In the genomic region with DNA sequence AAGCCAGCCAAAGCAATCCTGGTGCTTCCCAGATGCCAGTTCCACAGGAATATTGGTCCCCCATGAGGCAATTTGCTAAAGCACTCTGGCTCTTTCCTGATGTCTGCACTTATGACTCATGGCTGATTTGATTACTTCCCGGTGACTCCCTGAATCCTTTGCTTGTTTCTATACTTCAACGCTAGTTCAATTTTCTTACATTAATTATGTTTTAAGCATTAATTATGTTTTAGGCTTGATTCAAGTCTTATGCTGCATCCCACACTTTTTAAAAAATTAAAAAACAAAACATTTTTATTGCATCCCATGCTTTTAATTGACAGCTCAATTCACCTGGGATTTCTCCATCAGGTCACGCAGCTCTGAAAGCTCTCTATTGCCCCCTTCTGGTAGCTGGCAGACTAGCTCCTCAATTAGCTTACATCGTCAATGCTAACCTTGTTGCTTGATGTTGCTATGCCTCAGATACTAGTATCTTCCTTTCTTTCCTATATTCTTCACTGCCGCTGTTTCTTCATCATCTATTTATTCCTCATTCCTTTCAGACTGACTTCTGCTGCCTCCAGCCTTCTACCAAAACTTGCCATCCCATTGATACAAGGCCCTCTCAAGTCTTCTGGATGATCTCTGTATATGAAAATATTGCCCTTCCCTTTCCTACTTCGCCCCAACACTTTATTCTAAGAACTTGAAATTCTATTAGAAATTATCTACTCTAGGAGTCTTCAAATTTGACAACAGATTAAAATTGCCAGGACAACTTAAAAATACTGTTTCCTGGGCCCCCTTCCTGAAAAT, we compare ENCODE assay signal across 8 cellular contexts. TPM values are rescaled to one million over a fixed set of nuclear protein-coding genes. Genes with fewer than 3 reads are reported as not detected.
A peak's percentile ranks its signal among the peaks of the same experiment; 100 is the strongest.
DNase-seq lines count a peak whose midpoint lies in the region; ATAC-seq and TF ChIP-seq lines count a peak whose summit lies in the region.

No MANE protein-coding gene starts in this region.

- no peaks in the 10 kb centered on the region for H3K4me1 ChIP-seq in stomach

- DNase-seq in Ammon's horn (ENCODE audit: low spot score) (peak; percentile 81), NCI-H82 (lab: John Stamatoyannopoulos, UW) (peak; percentile 84), stomach (peak; percentile 74)
- peak; percentile 58 for DNase-seq in activated CD8-positive, alpha-beta memory T cell treated with anti-CD3 and anti-CD28 coated beads, Interleukin-2, amount 50 U/mL, for 48 hours
- DNase-seq in natural killer cell treated with Interleukin-12 subunit alpha and Interleukin-12 subunit beta and Interleukin-15 and Interleukin-18, amount 100 ng/mL, for 72 hours (ENCODE audit: low spot score): peak; percentile 65

- no peak overlapping the region for H3K27ac ChIP-seq in stomach

- no peaks in the 10 kb centered on the region for H3K9me3 ChIP-seq in stomach

- TF ChIP-seq POLR2A in stomach (IDR thresholded peaks at IDR 0.05): no peak

- no peaks in the 10 kb centered on the region for H3K36me3 ChIP-seq in stomach

- H3K27ac Mint-ChIP-seq in natural killer cell treated with Interleukin-12 subunit alpha and Interleukin-12 subunit beta and Interleukin-15 and Interleukin-18, amount 100 ng/mL, for 72 hours: no peak overlapping the region

- intact Hi-C loops in stomach (cut with DNase I; ENCODE audit: low total_unique reads): loop anchor here (2.0 kb wide), 1 partner anchor 33 kb away; the partner anchor contains the start of gene TSHR

- H3K27me3 ChIP-seq in stomach: peaks cover 0 to 42% (median 0%) of the 10 kb centered on the region in 3 donors

- H3K4me1 Mint-ChIP-seq in natural killer cell treated with Interleukin-12 subunit alpha and Interleukin-12 subunit beta and Interleukin-15 and Interleukin-18, amount 100 ng/mL, for 72 hours (ENCODE audit: low read depth in 2 of 2): no peaks in the 10 kb centered on the region

- peak in 5 of 7 experiments; percentile 80 to 89 (median 86) for TF ChIP-seq CTCF in stomach (IDR thresholded peaks at IDR 0.05)

- H3K4me3 ChIP-seq in stomach: no peak overlapping the region

- no peak for TF ChIP-seq EP300 in stomach (IDR thresholded peaks at IDR 0.05)

- 25 to 33% (median 28%) methylated on average over 6 of the region's 6 CpGs for WGBS in stomach, 5 donors

- H3K9me3 Mint-ChIP-seq in natural killer cell treated with Interleukin-12 subunit alpha and Interleukin-12 subunit beta and Interleukin-15 and Interleukin-18, amount 100 ng/mL, for 72 hours: no peaks in the 10 kb centered on the region

- no peak overlapping the region for H3K4me3 Mint-ChIP-seq in natural killer cell treated with Interleukin-12 subunit alpha and Interleukin-12 subunit beta and Interleukin-15 and Interleukin-18, amount 100 ng/mL, for 72 hours

- ATAC-seq in GM18907 (IDR thresholded peaks at IDR 0.05; ENCODE audit: unreplicated experiment) (peak; percentile 81), HG03571 (IDR thresholded peaks at IDR 0.05; ENCODE audit: unreplicated experiment) (peak; percentile 81), esophagus mucosa (peak; percentile 83)
- peak in 1 of 2 donors; percentile 48 for ATAC-seq in natural killer cell treated with Interleukin-12 subunit alpha and Interleukin-12 subunit beta and Interleukin-15 and Interleukin-18, amount 100 ng/mL, for 72 hours

- H3K27me3 Mint-ChIP-seq in natural killer cell treated with Interleukin-12 subunit alpha and Interleukin-12 subunit beta and Interleukin-15 and Interleukin-18, amount 100 ng/mL, for 72 hours: peaks cover 0 to 5% of the 10 kb centered on the region in 2 donors

- H3K36me3 Mint-ChIP-seq in natural killer cell treated with Interleukin-12 subunit alpha and Interleukin-12 subunit beta and Interleukin-15 and Interleukin-18, amount 100 ng/mL, for 72 hours: no peaks in the 10 kb centered on the region

RNA-seq across cellular contexts. Expression of gene TSHR, which starts 32.0 kb away (rescaled TPM):
- not detected for total RNA-seq in esophagus mucosa
- total RNA-seq in natural killer cell treated with Interleukin-12 subunit alpha and Interleukin-12 subunit beta and Interleukin-15 and Interleukin-18, amount 100 ng/mL, for 72 hours: not detected
- total RNA-seq in stomach: under 1 TPM in 2 of 5 donors, not detected in 3; 0.18 to 0.45 TPM
- under 1 TPM in 1 of 3 donors, not detected in 2; 0.46 TPM for polyA plus RNA-seq in stomach

RNA-seq across cellular contexts. Expression of gene CEP128, which starts 45.9 kb away (rescaled TPM):
- total RNA-seq in esophagus mucosa (4.2 TPM), stomach (100 to 1,000 TPM in 1 of 5 donors, 10 to 100 TPM in 1, 1 to 10 TPM in 3; 1.2 to 240 (median 7.7) TPM)
- 10 to 100 TPM; 18.1 to 42.2 TPM for total RNA-seq in natural killer cell treated with Interleukin-12 subunit alpha and Interleukin-12 subunit beta and Interleukin-15 and Interleukin-18, amount 100 ng/mL, for 72 hours
- polyA plus RNA-seq in stomach: 1 to 10 TPM; 1.1 to 3.5 (median 1.5) TPM
